In genomic region chr5:78975035-78975434, GRCh38 we compare ENCODE assay signal across 13 cellular contexts.
"Had no signal": no experiment of that assay in that cellular context is flagged by ENCODE, and none has a peak within 500 bp of the region (broad histone marks: within the 10 kb centered on the region; RNA-seq: fewer than 3 reads in every experiment).

No MANE protein-coding gene starts in this region.

- H3K27me3 ChIP-seq: ascending aorta, esophagus squamous epithelium, tibial nerve had no signal

- H3K27ac ChIP-seq: ascending aorta, tibial nerve had no signal

- H3K4me1 ChIP-seq: ascending aorta had no signal

- H3K36me3 ChIP-seq: ascending aorta, esophagus squamous epithelium, tibial nerve had no signal

- ATAC-seq: activated naive CD8-positive, alpha-beta T cell treated with anti-CD3 and anti-CD28 coated beads, Interleukin-2, amount 50 U/mL, for 24 hours; activated T-helper 17 cell treated with anti-CD3 and anti-CD28 coated beads, Interleukin-2, amount 50 U/mL, for 72 hours; naive thymus-derived CD8-positive, alpha-beta T cell had no signal

- H3K4me3 ChIP-seq: ascending aorta, esophagus squamous epithelium, lung, mucosa of descending colon, tibial nerve had no signal

- H3K9me3 ChIP-seq: ascending aorta, esophagus squamous epithelium, mucosa of descending colon, tibial nerve had no signal

- DNase-seq: activated CD4-positive, alpha-beta T cell treated with anti-CD3 and anti-CD28 coated beads for 1 hour; activated CD4-positive, alpha-beta T cell treated with anti-CD3 and anti-CD28 coated beads, Interleukin-2, amount 50 U/mL, for 48 hours; activated naive CD4-positive, alpha-beta T cell treated with Interleukin-2 at 50 U/mL for 16 hours; activated naive CD8-positive, alpha-beta T cell treated with anti-CD3 and anti-CD28 coated beads, Interleukin-2, amount 50 U/mL, for 24 hours; esophagus squamous epithelium; mucosa of descending colon; naive thymus-derived CD8-positive, alpha-beta T cell; stimulated activated CD4-positive, alpha-beta T cell treated with anti-CD3 and anti-CD28 coated beads, Interleukin-2, amount 100 ng/mL, for 48 hours; stimulated activated naive CD4-positive, alpha-beta T cell had no signal
